In genomic region chr2:237097911-237098702, GRCh38 we compare ENCODE assay signal across 12 cellular contexts. TPM values are rescaled to one million over a fixed set of nuclear protein-coding genes. Genes with fewer than 3 reads are reported as not detected.
DNase-seq lines count a peak whose midpoint lies in the region; ATAC-seq and TF ChIP-seq lines count a peak whose summit lies in the region.
"Had no signal": no experiment of that assay in that cellular context is flagged by ENCODE, and none has a peak within 500 bp of the region (broad histone marks: within the 10 kb centered on the region; RNA-seq: fewer than 3 reads in every experiment).

No MANE protein-coding gene starts in this region.

- H3K27me3 Mint-ChIP-seq in activated CD8-positive, alpha-beta T cell treated with anti-CD3 and anti-CD28 coated beads for 36 hours = no peaks in the 10 kb centered on the region
- H3K27me3 Mint-ChIP-seq in activated CD8-positive, alpha-beta T cell treated with anti-CD3 and anti-CD28 coated beads, Interleukin-2, amount 10 ng/mL, durations not matched to agents 7 days and 5 days (ENCODE audit: low read depth) = no peaks in the 10 kb centered on the region
- H3K27me3 Mint-ChIP-seq: progenitor cell of endocrine pancreas had no signal

- TF ChIP-seq CTCF in activated CD8-positive, alpha-beta T cell treated with anti-CD3 and anti-CD28 coated beads for 36 hours (IDR thresholded peaks at IDR 0.05) = no peak
- no peak for TF ChIP-seq CTCF in SK-N-SH (IDR thresholded peaks at IDR 0.05)

- intact Hi-C loops in activated CD8-positive, alpha-beta T cell treated with anti-CD3 and anti-CD28 coated beads for 36 hours (cut with micrococcal nuclease) = no loop called here

- no peaks in the 10 kb centered on the region for H3K9me3 Mint-ChIP-seq in activated CD8-positive, alpha-beta T cell treated with anti-CD3 and anti-CD28 coated beads for 36 hours
- H3K9me3 Mint-ChIP-seq in activated CD8-positive, alpha-beta T cell treated with anti-CD3 and anti-CD28 coated beads, Interleukin-2, amount 10 ng/mL, durations not matched to agents 7 days and 5 days (ENCODE audit: insufficient read depth) = no peaks in the 10 kb centered on the region
- H3K9me3 Mint-ChIP-seq in stimulated activated effector memory CD8-positive, alpha-beta T cell treated with anti-CD3 and anti-CD28 coated beads, Interleukin-12 subunit alpha, Interleukin-12 subunit beta, amount 100 ng/mL, for 72 hours = no peaks in the 10 kb centered on the region

- no peaks in the 10 kb centered on the region for H4K20me1 ChIP-seq in SK-N-SH (ENCODE audit: insufficient read depth)

- TF ChIP-seq EP300 in SK-N-SH (IDR thresholded peaks at IDR 0.05; ENCODE audit: borderline replicate concordance in 1 of 2, low read depth in 1 of 2, low read length in 1 of 2) = peak in 1 of 2 experiments; percentile 43; a peak in 1 of 4 replicates

- no peak for DNase-seq in activated CD8-positive, alpha-beta T cell treated with anti-CD3 and anti-CD28 coated beads for 36 hours
- no peak for DNase-seq in activated CD8-positive, alpha-beta T cell treated with anti-CD3 and anti-CD28 coated beads, Interleukin-2, amount 10 ng/mL, durations not matched to agents 7 days and 5 days
- DNase-seq in SK-N-SH = no peak
- DNase-seq in fibroblast of the conjunctiva (ENCODE audit: low read depth) = peak; percentile 93
- no peak for DNase-seq in stimulated activated effector memory CD8-positive, alpha-beta T cell treated with anti-CD3 and anti-CD28 coated beads, Interleukin-12 subunit alpha, Interleukin-12 subunit beta, amount 100 ng/mL, for 72 hours (ENCODE audit: low spot score in 2 of 2)
- DNase-seq in T-helper 1 cell = no peak
- DNase-seq in SW480 (ENCODE audit: low spot score) = no peak
- DNase-seq: activated effector memory CD4-positive, alpha-beta T cell treated with Interleukin-2 at 50 U/mL for 16 hours; left cardiac atrium; NCI-H1417 had no signal

- no peak overlapping the region; the same call in 1 of the 2 replicates for H3K4me2 ChIP-seq in SK-N-SH

- peaks cover 58% of the 10 kb centered on the region for H3K36me3 Mint-ChIP-seq in activated CD8-positive, alpha-beta T cell treated with anti-CD3 and anti-CD28 coated beads for 36 hours (ENCODE audit: low read depth)
- peaks cover 30% of the 10 kb centered on the region for H3K36me3 Mint-ChIP-seq in activated CD8-positive, alpha-beta T cell treated with anti-CD3 and anti-CD28 coated beads, Interleukin-2, amount 10 ng/mL, durations not matched to agents 7 days and 5 days (ENCODE audit: low read depth)
- H3K36me3 Mint-ChIP-seq in stimulated activated effector memory CD8-positive, alpha-beta T cell treated with anti-CD3 and anti-CD28 coated beads, Interleukin-12 subunit alpha, Interleukin-12 subunit beta, amount 100 ng/mL, for 72 hours = peaks cover 86% of the 10 kb centered on the region

- no peak overlapping the region for H2AFZ ChIP-seq in SK-N-SH (ENCODE audit: low read depth)

- H3K9me3 ChIP-seq in SK-N-SH = no peaks in the 10 kb centered on the region

- CTCF ChIA-PET in activated CD8-positive, alpha-beta T cell treated with anti-CD3 and anti-CD28 coated beads for 36 hours (lab: Charles Lee) = no interaction called here
- CTCF ChIA-PET in activated CD8-positive, alpha-beta T cell treated with anti-CD3 and anti-CD28 coated beads, Interleukin-2, amount 10 ng/mL, durations not matched to agents 7 days and 5 days (lab: Charles Lee) = no interaction called here
- CTCF ChIA-PET in SK-N-SH (lab: Yijun Ruan, JAX) = no interaction called here

- no peaks in the 10 kb centered on the region for H3K9me2 ChIP-seq in SK-N-SH

- no peak overlapping the region for H3K4me3 ChIP-seq in SK-N-SH (ENCODE audit: low read depth in 2 of 2, low read length in 1 of 2)

- H3K4me1 Mint-ChIP-seq in activated CD8-positive, alpha-beta T cell treated with anti-CD3 and anti-CD28 coated beads for 36 hours (ENCODE audit: low read depth) = no peaks in the 10 kb centered on the region
- no peaks in the 10 kb centered on the region for H3K4me1 Mint-ChIP-seq in activated CD8-positive, alpha-beta T cell treated with anti-CD3 and anti-CD28 coated beads, Interleukin-2, amount 10 ng/mL, durations not matched to agents 7 days and 5 days (ENCODE audit: low read depth)
- H3K4me1 Mint-ChIP-seq in stimulated activated effector memory CD8-positive, alpha-beta T cell treated with anti-CD3 and anti-CD28 coated beads, Interleukin-12 subunit alpha, Interleukin-12 subunit beta, amount 100 ng/mL, for 72 hours = no peaks in the 10 kb centered on the region

- H3K27ac ChIP-seq in SK-N-SH (ENCODE audit: low read depth in 2 of 2, low read length in 1 of 2) = peak overlapping the region in 1 of 2 experiments; percentile 84; a peak in 3 of 4 replicates

- H3K36me3 ChIP-seq in SK-N-SH (replicated peaks in 1 of 2; ENCODE audit: control insufficient read depth in 1 of 2, insufficient read depth in 2 of 2, low read length in 1 of 2) = peaks cover 85 to 87% of the 10 kb centered on the region in 2 experiments

- peak; percentile 75 for ATAC-seq in activated CD8-positive, alpha-beta T cell treated with anti-CD3 and anti-CD28 coated beads for 36 hours
- no peak for ATAC-seq in activated CD8-positive, alpha-beta T cell treated with anti-CD3 and anti-CD28 coated beads, Interleukin-2, amount 10 ng/mL, durations not matched to agents 7 days and 5 days
- ATAC-seq in stimulated activated effector memory CD8-positive, alpha-beta T cell treated with anti-CD3 and anti-CD28 coated beads, Interleukin-12 subunit alpha, Interleukin-12 subunit beta, amount 100 ng/mL, for 72 hours = peak; percentile 69
- no peak for ATAC-seq in GM19452 (IDR thresholded peaks at IDR 0.05; ENCODE audit: unreplicated experiment)

- H3K4me3 Mint-ChIP-seq in activated CD8-positive, alpha-beta T cell treated with anti-CD3 and anti-CD28 coated beads for 36 hours = no peak overlapping the region
- H3K4me3 Mint-ChIP-seq in activated CD8-positive, alpha-beta T cell treated with anti-CD3 and anti-CD28 coated beads, Interleukin-2, amount 10 ng/mL, durations not matched to agents 7 days and 5 days = no peak overlapping the region
- no peak overlapping the region for H3K4me3 Mint-ChIP-seq in stimulated activated effector memory CD8-positive, alpha-beta T cell treated with anti-CD3 and anti-CD28 coated beads, Interleukin-12 subunit alpha, Interleukin-12 subunit beta, amount 100 ng/mL, for 72 hours

- POLR2A ChIA-PET in activated CD8-positive, alpha-beta T cell treated with anti-CD3 and anti-CD28 coated beads for 36 hours (lab: Charles Lee) = interaction anchor here (1.3 kb wide), 1 partner anchor 12 kb away, joined by 3 read pairs; no protein-coding TSS in a partner anchor
- POLR2A ChIA-PET in activated CD8-positive, alpha-beta T cell treated with anti-CD3 and anti-CD28 coated beads, Interleukin-2, amount 10 ng/mL, durations not matched to agents 7 days and 5 days (lab: Charles Lee) = no interaction called here
- POLR2A ChIA-PET in SK-N-SH (lab: Yijun Ruan, JAX) = no interaction called here

- H3K27me3 ChIP-seq in SK-N-SH (ENCODE audit: insufficient read depth) = no peaks in the 10 kb centered on the region

- H3K4me1 ChIP-seq in SK-N-SH (ENCODE audit: control insufficient read depth in 1 of 2, insufficient read depth in 2 of 2, low read depth in 1 of 2, low read length in 1 of 2) = peaks cover 0 to 16% of the 10 kb centered on the region in 2 experiments; a peak in 1 of 4 replicates

- no peak for TF ChIP-seq RAD21 in SK-N-SH (IDR thresholded peaks at IDR 0.05; ENCODE audit: low read length)

- H3F3A ChIP-seq in SK-N-SH (replicated peaks; ENCODE audit: insufficient read depth) = peaks cover 26% of the 10 kb centered on the region

- WGBS in SK-N-SH (ENCODE audit: low lambda C conversion rate) = 55% methylated on average over 4 of the region's 4 CpGs

- no peak overlapping the region for H3K27ac Mint-ChIP-seq in activated CD8-positive, alpha-beta T cell treated with anti-CD3 and anti-CD28 coated beads for 36 hours
- H3K27ac Mint-ChIP-seq in activated CD8-positive, alpha-beta T cell treated with anti-CD3 and anti-CD28 coated beads, Interleukin-2, amount 10 ng/mL, durations not matched to agents 7 days and 5 days = no peak overlapping the region
- no peak overlapping the region for H3K27ac Mint-ChIP-seq in stimulated activated effector memory CD8-positive, alpha-beta T cell treated with anti-CD3 and anti-CD28 coated beads, Interleukin-12 subunit alpha, Interleukin-12 subunit beta, amount 100 ng/mL, for 72 hours
- H3K27ac Mint-ChIP-seq: progenitor cell of endocrine pancreas had no signal

- H3K9ac ChIP-seq in SK-N-SH = peak overlapping the region; percentile 26; the same call in 1 of the 2 replicates

- H3K79me2 ChIP-seq in SK-N-SH (ENCODE audit: insufficient read depth) = peaks cover 33% of the 10 kb centered on the region

TF ChIP-seq in SK-N-SH, 30 proteins besides CTCF, POLR2A, EP300 and RAD21 (continues in another document):
- TF ChIP-seq RCOR1 (IDR thresholded peaks at IDR 0.05; ENCODE audit: low read length) (no peak), TCF12 (IDR thresholded peaks at IDR 0.05) (peak; percentile 77), TEAD4 (IDR thresholded peaks at IDR 0.05; ENCODE audit: borderline replicate concordance, insufficient read depth) (no peak), GATA2 (CRISPR knock-in tag; IDR thresholded peaks at IDR 0.05) (no peak), RXRA (IDR thresholded peaks at IDR 0.05; ENCODE audit: borderline replicate concordance, low read depth) (no peak), MAX (IDR thresholded peaks at IDR 0.05; ENCODE audit: low read depth) (0 out of 2 replicates have a peak, but pooled peaks have one; percentile 38), NRF1 (IDR thresholded peaks at IDR 0.05; ENCODE audit: low read depth, low read length) (no peak), GABPA (IDR thresholded peaks at IDR 0.05; ENCODE audit: low read depth) (no peak), EZH2phosphoT487 (IDR thresholded peaks at IDR 0.05; ENCODE audit: borderline replicate concordance, low read depth) (no peak), FOSL2 (IDR thresholded peaks at IDR 0.05; ENCODE audit: borderline replicate concordance, low read depth) (peak; percentile 85), NFIC (IDR thresholded peaks at IDR 0.05; ENCODE audit: borderline replicate concordance) (no peak)

RNA-seq across cellular contexts. Expression of gene COPS8, which starts 12.4 kb away (rescaled TPM):
- total RNA-seq in activated CD8-positive, alpha-beta T cell treated with anti-CD3 and anti-CD28 coated beads for 36 hours = 10 to 100 TPM; 51.5 to 54.2 TPM
- total RNA-seq in activated CD8-positive, alpha-beta T cell treated with anti-CD3 and anti-CD28 coated beads, Interleukin-2, amount 10 ng/mL, durations not matched to agents 7 days and 5 days = 10 to 100 TPM; 39.5 to 42.2 TPM
- polyA plus RNA-seq in SK-N-SH (2012; rRNA removed) = 107 and 123 TPM in 2 replicates
- 147 and 188 TPM in 2 replicates for polyA plus RNA-seq in SK-N-SH (2012; cell fraction: cytosol; rRNA removed)
- polyA plus RNA-seq in SK-N-SH (2012; cell fraction: nucleus; rRNA removed) = 29.4 and 69.0 TPM in 2 replicates

Comparison
In these comparisons a context has a peak if more than half of its experiments do, and no peak if none do; other contexts are left out.
1. ATAC-seq: peak in activated CD8-positive, alpha-beta T cell treated with anti-CD3 and anti-CD28 coated beads for 36 hours (single experiment) and stimulated activated effector memory CD8-positive, alpha-beta T cell treated with anti-CD3 and anti-CD28 coated beads, Interleukin-12 subunit alpha, Interleukin-12 subunit beta, amount 100 ng/mL, for 72 hours (single experiment); none in activated CD8-positive, alpha-beta T cell treated with anti-CD3 and anti-CD28 coated beads, Interleukin-2, amount 10 ng/mL, durations not matched to agents 7 days and 5 days (single experiment) and GM19452 (single experiment).